In the genomic region with DNA sequence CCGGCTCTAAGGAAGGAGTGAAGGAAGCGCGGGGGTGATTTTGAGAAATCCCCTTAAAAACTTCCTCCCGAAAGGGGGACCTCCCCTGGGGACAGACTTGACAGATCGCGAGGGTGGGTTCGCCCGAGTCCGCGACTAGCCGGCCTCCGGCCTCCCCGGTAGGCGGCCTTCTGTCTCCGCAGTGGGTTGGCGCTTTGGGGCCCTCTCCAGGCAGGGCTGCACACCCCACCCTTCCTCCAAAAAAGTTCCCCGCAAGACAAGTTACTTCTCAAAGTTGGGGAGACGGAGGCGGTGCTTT, we compare ENCODE assay signal across 8 cellular contexts. TPM values are rescaled to one million over a fixed set of nuclear protein-coding genes. Genes with fewer than 3 reads are reported as not detected.
DNase-seq lines count a peak whose midpoint lies in the region; ATAC-seq and TF ChIP-seq lines count a peak whose summit lies in the region.

No MANE protein-coding gene starts in this region.

- peak overlapping the region; percentile 51 for H3K4me3 ChIP-seq in epithelial cell of proximal tubule (ENCODE audit: low read depth, low read length)
- H3K4me3 ChIP-seq in urinary bladder (ENCODE audit: low read depth, low read length) = peak overlapping the region; percentile 58

- no peaks in the 10 kb centered on the region for H3K4me1 ChIP-seq in urinary bladder (ENCODE audit: insufficient read depth)

- H3K36me3 Mint-ChIP-seq in nephron progenitor cell (ENCODE audit: low read depth) = no peaks in the 10 kb centered on the region

- H3K9me3 Mint-ChIP-seq in nephron progenitor cell = no peaks in the 10 kb centered on the region

- peaks cover 74% of the 10 kb centered on the region for H3K27me3 Mint-ChIP-seq in nephron progenitor cell (ENCODE audit: low read depth, poor library complexity)

- peak overlapping the region; percentile 78 for H3K4me3 Mint-ChIP-seq in nephron progenitor cell

- DNase-seq in GM20000 (ENCODE audit: low spot score) (peak; percentile 71), epithelial cell of proximal tubule (ENCODE audit: low read depth) (no peak), nephron progenitor cell (peak; percentile 35), left lobe of liver (ENCODE audit: low spot score) (no peak), SIG-M5 treated with dmso at 0.1 percent for 504 hours (lab: John Stamatoyannopoulos, UW; ENCODE audit: unreplicated experiment) (no peak)
- peak; percentile 58 to 68 for DNase-seq in activated CD4-positive, alpha-beta T cell treated with anti-CD3 and anti-CD28 coated beads, Interleukin-2, amount 50 U/mL, for 48 hours
- no peak for DNase-seq in effector CD4-positive, alpha-beta T cell

- no peak for ATAC-seq in left lobe of liver

- no peak for TF ChIP-seq CTCF in GM20000 (IDR thresholded peaks at IDR 0.05; ENCODE audit: extremely low read depth, missing control alignments)
- TF ChIP-seq CTCF in epithelial cell of proximal tubule (conservative IDR thresholded peaks at IDR 0.05; ENCODE audit: low read depth, low read length) = no peak
- TF ChIP-seq CTCF in nephron progenitor cell (IDR thresholded peaks at IDR 0.05) = no peak

- no peak overlapping the region for H3K27ac Mint-ChIP-seq in nephron progenitor cell

- no peaks in the 10 kb centered on the region for H3K36me3 ChIP-seq in urinary bladder (ENCODE audit: insufficient read depth)

- peaks cover 36% of the 10 kb centered on the region for H3K4me1 Mint-ChIP-seq in nephron progenitor cell

- peak overlapping the region; percentile 69 for H3K27ac ChIP-seq in urinary bladder (ENCODE audit: low read depth)

- 3% methylated on average over 19 of the region's 19 CpGs for WGBS in urinary bladder

RNA-seq across cellular contexts. Expression of a gene that starts 24.8 kb away (rescaled TPM):
- 1.6 TPM in 1 of 2 replicates, not detected in the other for total RNA-seq in epithelial cell of proximal tubule
- total RNA-seq in urinary bladder = 45.9 TPM
- polyA plus RNA-seq in urinary bladder = 43.7 TPM
- total RNA-seq in left lobe of liver = 0.30 TPM

Comparison
In these comparisons a context has a peak if more than half of its experiments do, and no peak if none do; other contexts are left out.
1. DNase-seq: peak in GM20000 (single experiment), activated CD4-positive, alpha-beta T cell treated with anti-CD3 and anti-CD28 coated beads, Interleukin-2, amount 50 U/mL, for 48 hours (2 of 2) and nephron progenitor cell (single experiment); none in epithelial cell of proximal tubule (single experiment), left lobe of liver (single experiment), SIG-M5 treated with dmso at 0.1 percent for 504 hours (single experiment) and effector CD4-positive, alpha-beta T cell (single experiment).
2. RNA of a gene that starts 24.8 kb away (total RNA-seq): 45.9 TPM in urinary bladder (single experiment); 0.30 TPM in left lobe of liver (single experiment) and 1.6 TPM in epithelial cell of proximal tubule; every median in the first group is over 10 times any median in the second.